ENCODE assay signal across 14 cellular contexts in genomic region chr2:75375646-75376582, GRCh38.
DNase-seq lines count a peak whose midpoint lies in the region; ATAC-seq and TF ChIP-seq lines count a peak whose summit lies in the region.
"Had no signal": no experiment of that assay in that cellular context is flagged by ENCODE, and none has a peak within 500 bp of the region (broad histone marks: within the 10 kb centered on the region; RNA-seq: fewer than 3 reads in every experiment).

No MANE protein-coding gene starts in this region.

- intact Hi-C loops in A673 (cut with micrococcal nuclease; ENCODE audit: unreplicated experiment): no loop called here
- intact Hi-C loops in PC-3 (cut with micrococcal nuclease): no loop called here
- intact Hi-C loops in CD4-positive, alpha-beta T cell (cut with DNase I, micrococcal nuclease): no loop called here
- intact Hi-C loops in right cardiac atrium (cut with DNase I): no loop called here

- no peaks in the 10 kb centered on the region for H3K27me3 Mint-ChIP-seq in CD4-positive, alpha-beta T cell
- H3K27me3 Mint-ChIP-seq: activated CD8-positive, alpha-beta memory T cell treated with anti-CD3 and anti-CD28 coated beads, Interleukin-2, amount 10 ng/mL, durations not matched to agents 7 days and 5 days; stimulated activated naive CD8-positive, alpha-beta T cell treated with anti-CD3 and anti-CD28 coated beads, Interleukin-15, Interleukin-2, amounts not matched to agents 100 ng/mL and 50 ng/mL, for 24 hours had no signal

- no peak overlapping the region for H3K9ac ChIP-seq in GM23248
- H3K9ac ChIP-seq in PC-3 (ENCODE audit: low read length): no peak overlapping the region

- peak overlapping the region; percentile 34 for H2AFZ ChIP-seq in GM23248
- H2AFZ ChIP-seq in PC-3 (ENCODE audit: low read length): no peak overlapping the region

- DNase-seq in A673 (ENCODE audit: low spot score) (peak; percentile 5), GM23248 (peak; percentile 67), PC-3 (peak; percentile 78), hippocampal formation (lab: John Stamatoyannopoulos, UW) (peak; percentile 5 to 25), NCI-H226 (no peak), T-helper 1 cell (no peak), right cardiac atrium (no peak)
- no peak for DNase-seq in CD4-positive, alpha-beta T cell
- DNase-seq: activated CD4-positive, CD25-positive, alpha-beta regulatory T cell; activated CD8-positive, alpha-beta memory T cell treated with anti-CD3 and anti-CD28 coated beads, Interleukin-2, amount 10 ng/mL, durations not matched to agents 7 days and 5 days; activated naive CD4-positive, alpha-beta T cell; NCI-H510A had no signal

- H3K4me3 Mint-ChIP-seq in CD4-positive, alpha-beta T cell: no peak overlapping the region
- H3K4me3 Mint-ChIP-seq: activated CD8-positive, alpha-beta memory T cell treated with anti-CD3 and anti-CD28 coated beads, Interleukin-2, amount 10 ng/mL, durations not matched to agents 7 days and 5 days; stimulated activated naive CD8-positive, alpha-beta T cell treated with anti-CD3 and anti-CD28 coated beads, Interleukin-15, Interleukin-2, amounts not matched to agents 100 ng/mL and 50 ng/mL, for 24 hours had no signal

- H3K27ac Mint-ChIP-seq in CD4-positive, alpha-beta T cell: no peak overlapping the region
- H3K27ac Mint-ChIP-seq: activated CD8-positive, alpha-beta memory T cell treated with anti-CD3 and anti-CD28 coated beads, Interleukin-2, amount 10 ng/mL, durations not matched to agents 7 days and 5 days; stimulated activated naive CD8-positive, alpha-beta T cell treated with anti-CD3 and anti-CD28 coated beads, Interleukin-15, Interleukin-2, amounts not matched to agents 100 ng/mL and 50 ng/mL, for 24 hours had no signal

- POLR2A ChIA-PET in A673 (lab: Charles Lee; ENCODE audit: low non-redundant PET) (no interaction called here), PC-3 (lab: Charles Lee; ENCODE audit: unreplicated experiment) (no interaction called here)
- POLR2A ChIA-PET in CD4-positive, alpha-beta T cell (lab: Charles Lee): no interaction called here

- BruUV-seq in A673 (replicated peaks; lab: Mats Ljungman, UMichigan) (no TSS peak), PC-3 (replicated peaks; lab: Mats Ljungman, UMichigan) (no TSS peak)

- H3K9me2 ChIP-seq in GM23248 (ENCODE audit: insufficient read depth) (no peaks in the 10 kb centered on the region), PC-3 (replicated peaks; ENCODE audit: low read length) (no peaks in the 10 kb centered on the region)

- no peaks in the 10 kb centered on the region for H3K27me3 ChIP-seq in A673 (replicated peaks; ENCODE audit: insufficient read depth, low read depth, low read length, poor library complexity)
- H3K27me3 ChIP-seq in GM23248 (replicated peaks; ENCODE audit: insufficient read depth): no peaks in the 10 kb centered on the region
- no peaks in the 10 kb centered on the region; the same call in 1 of the 2 replicates for H3K27me3 ChIP-seq in PC-3 (ENCODE audit: low read length)
- no peaks in the 10 kb centered on the region for H3K27me3 ChIP-seq in CD4-positive, alpha-beta T cell (ENCODE audit: control insufficient read depth, insufficient read depth, low read length)
- H3K27me3 ChIP-seq in right cardiac atrium (ENCODE audit: control insufficient read depth, insufficient read depth): peaks cover 2% of the 10 kb centered on the region
- H3K27me3 ChIP-seq: neutrophil had no signal

- WGBS in GM23248 (ENCODE audit: low coverage in 1 of 2, low lambda C conversion rate in 2 of 2, missing lambda C conversion rate in 2 of 2), 2 experiments: 31 to 34% methylated on average over 3 of the region's 3 CpGs
- 71% methylated on average over 3 of the region's 3 CpGs for WGBS in right cardiac atrium

- peaks cover 26% of the 10 kb centered on the region for H3K36me3 Mint-ChIP-seq in CD4-positive, alpha-beta T cell (ENCODE audit: low read depth)
- H3K36me3 Mint-ChIP-seq: activated CD8-positive, alpha-beta memory T cell treated with anti-CD3 and anti-CD28 coated beads, Interleukin-2, amount 10 ng/mL, durations not matched to agents 7 days and 5 days had no signal

- H3K4me1 ChIP-seq in A673 (ENCODE audit: insufficient read depth, low read length, poor library complexity, severe bottlenecking) (no peaks in the 10 kb centered on the region), GM23248 (ENCODE audit: insufficient read depth) (peaks cover 20% of the 10 kb centered on the region), PC-3 (ENCODE audit: insufficient read depth, low read length) (peaks cover 22% of the 10 kb centered on the region), right cardiac atrium (ENCODE audit: control insufficient read depth, insufficient read depth, low read length) (no peaks in the 10 kb centered on the region)

- H3K9me3 ChIP-seq in A673 (ENCODE audit: low read depth, low read length, poor library complexity, severe bottlenecking) (no peaks in the 10 kb centered on the region), GM23248 (ENCODE audit: low read depth) (no peaks in the 10 kb centered on the region), PC-3 (ENCODE audit: low read length) (no peaks in the 10 kb centered on the region), right cardiac atrium (ENCODE audit: control insufficient read depth, low read length) (no peaks in the 10 kb centered on the region)
- H3K9me3 ChIP-seq in CD4-positive, alpha-beta T cell (ENCODE audit: control insufficient read depth, low read length): no peaks in the 10 kb centered on the region
- H3K9me3 ChIP-seq: neutrophil had no signal

- H4K20me1 ChIP-seq in GM23248 (ENCODE audit: insufficient read depth): no peaks in the 10 kb centered on the region
- H4K20me1 ChIP-seq in PC-3 (ENCODE audit: low read length): no peaks in the 10 kb centered on the region

- TF ChIP-seq CTCF in A673 (conservative IDR thresholded peaks at IDR 0.05; ENCODE audit: low read depth, low read length) (no peak), PC-3 (conservative IDR thresholded peaks at IDR 0.05; ENCODE audit: low read depth, low read length) (no peak)
- TF ChIP-seq CTCF in CD4-positive, alpha-beta T cell (IDR thresholded peaks at IDR 0.05): no peak

- H3K36me3 ChIP-seq in A673 (ENCODE audit: insufficient read depth, low read length, poor library complexity, severe bottlenecking): no peaks in the 10 kb centered on the region
- H3K36me3 ChIP-seq in GM23248 (ENCODE audit: low read depth): no peaks in the 10 kb centered on the region
- H3K36me3 ChIP-seq in PC-3 (ENCODE audit: low read depth, low read length): no peaks in the 10 kb centered on the region
- H3K36me3 ChIP-seq: neutrophil had no signal

- H3K79me2 ChIP-seq in GM23248 (ENCODE audit: insufficient read depth) (no peaks in the 10 kb centered on the region), PC-3 (ENCODE audit: low read length) (no peaks in the 10 kb centered on the region)

- CTCF ChIA-PET in A673 (lab: Charles Lee) (no interaction called here), PC-3 (lab: Charles Lee) (no interaction called here)
- CTCF ChIA-PET in CD4-positive, alpha-beta T cell (lab: Charles Lee): no interaction called here

- ATAC-seq in PC-3 (peak; percentile 78), right cardiac atrium (no peak)
- ATAC-seq in CD4-positive, alpha-beta T cell (ENCODE audit: poor library complexity): no peak
- ATAC-seq: activated CD8-positive, alpha-beta memory T cell treated with anti-CD3 and anti-CD28 coated beads, Interleukin-2, amount 10 ng/mL, durations not matched to agents 7 days and 5 days had no signal

- H3K27ac ChIP-seq in A673 (ENCODE audit: low read depth, low read length, poor library complexity, severe bottlenecking) (no peak overlapping the region), GM23248 (no peak overlapping the region), PC-3 (ENCODE audit: low read length) (no peak overlapping the region), right cardiac atrium (ENCODE audit: low read length) (no peak overlapping the region)
- no peak overlapping the region for H3K27ac ChIP-seq in CD4-positive, alpha-beta T cell (ENCODE audit: low read depth, low read length)
- H3K27ac ChIP-seq: neutrophil had no signal

- no peaks in the 10 kb centered on the region for H3K4me1 Mint-ChIP-seq in CD4-positive, alpha-beta T cell (ENCODE audit: low read depth)
- H3K4me1 Mint-ChIP-seq: activated CD8-positive, alpha-beta memory T cell treated with anti-CD3 and anti-CD28 coated beads, Interleukin-2, amount 10 ng/mL, durations not matched to agents 7 days and 5 days had no signal

- in situ Hi-C loops in GM23248 (cut with MboI): loop anchor here (25.0 kb wide), 2 partner anchors 189 to 689 kb away; partner anchors contain the start of gene TACR1

- H3K4me3 ChIP-seq in A673 (ENCODE audit: low read depth, low read length, poor library complexity, severe bottlenecking): no peak overlapping the region
- H3K4me3 ChIP-seq in GM23248: no peak overlapping the region
- no peak overlapping the region for H3K4me3 ChIP-seq in PC-3 (ENCODE audit: low read length)
- no peak overlapping the region for H3K4me3 ChIP-seq in right cardiac atrium (ENCODE audit: low read length)

- H3K4me2 ChIP-seq in GM23248 (ENCODE audit: unreplicated experiment) (peak overlapping the region; percentile 39), PC-3 (ENCODE audit: low read length) (peak overlapping the region; percentile 9; the same call in 1 of the 2 replicates)

- H3F3A ChIP-seq in GM23248 (ENCODE audit: insufficient read depth): peaks cover 22% of the 10 kb centered on the region
- H3F3A ChIP-seq in PC-3 (ENCODE audit: low read length, unreplicated experiment): no peaks in the 10 kb centered on the region

- H3K9me3 Mint-ChIP-seq in CD4-positive, alpha-beta T cell: peaks cover 5% of the 10 kb centered on the region

Comparison
In these comparisons a context has a peak if more than half of its experiments do, and no peak if none do; other contexts are left out.
1. DNase-seq: peak in A673 (single experiment), GM23248 (single experiment), PC-3 (single experiment) and hippocampal formation (2 of 2); none in CD4-positive, alpha-beta T cell (0 of 10), NCI-H226 (single experiment), T-helper 1 cell (0 of 5) and right cardiac atrium (0 of 3).